26 cellular contexts compared by ENCODE assay signal in the genomic region with DNA sequence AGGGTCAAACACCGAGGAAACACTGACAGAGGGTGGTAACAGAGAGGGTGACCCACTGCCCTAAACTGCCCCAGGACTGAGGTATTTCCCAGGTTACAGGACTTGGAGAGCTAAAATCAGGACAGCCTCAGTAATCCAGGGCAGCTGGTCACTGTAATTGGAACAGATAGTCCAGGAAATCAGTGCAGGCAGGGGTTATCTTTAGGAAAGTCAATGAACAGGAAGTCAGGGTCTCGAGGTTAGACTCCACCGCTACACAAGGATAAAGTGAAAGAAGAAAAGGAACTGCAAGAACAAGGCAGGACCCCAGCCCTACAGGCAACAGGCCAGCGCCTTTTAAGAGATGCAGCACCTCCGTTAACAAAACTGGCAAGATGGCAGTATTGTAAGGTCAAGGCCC.
A peak's percentile ranks its signal among the peaks of the same experiment; 100 is the strongest.
DNase-seq lines count a peak whose midpoint lies in the region; ATAC-seq, FAIRE-seq and TF ChIP-seq lines count a peak whose summit lies in the region.
"Had no signal": no experiment of that assay in that cellular context is flagged by ENCODE, and none has a peak within 500 bp of the region (broad histone marks: within the 10 kb centered on the region; RNA-seq: fewer than 3 reads in every experiment).

No MANE protein-coding gene starts in this region.

- H4K20me1 ChIP-seq in IMR-90 (ENCODE audit: insufficient read depth, low read length), result no peaks in the 10 kb centered on the region
- H4K20me1 ChIP-seq in K562 (replicated peaks; ENCODE audit: control insufficient read depth, insufficient read depth, low read length), result no peaks in the 10 kb centered on the region

- H3K9ac ChIP-seq in IMR-90 (ENCODE audit: low read depth, low read length) (no peak overlapping the region), K562 (ENCODE audit: insufficient read depth in 1 of 2, low read depth in 2 of 2, low read length in 2 of 2) (no peak overlapping the region), neuronal stem cell (ENCODE audit: low read depth, low read length, poor library complexity) (no peak overlapping the region)
- H3K9ac ChIP-seq: BLaER1 treated with 17β-estradiol and CSF1 and Interleukin-3, amounts not matched to agents 10 nM and 100 nM had no signal

- H3K18ac ChIP-seq in IMR-90 (ENCODE audit: low read depth, low read length), result peak overlapping the region; percentile 71
- no peak overlapping the region for H3K18ac ChIP-seq in neuronal stem cell (ENCODE audit: low read length)

- peak overlapping the region; percentile 51 for H2BK120ac ChIP-seq in IMR-90 (ENCODE audit: low read depth, low read length)
- no peak overlapping the region for H2BK120ac ChIP-seq in neuronal stem cell (ENCODE audit: low read depth, low read length)

- no peak for DNase-seq in left ventricle myocardium inferior
- DNase-seq in left cardiac atrium, result no peak
- no peak for DNase-seq in IMR-90
- DNase-seq in K562 (ENCODE audit: extremely low read depth in 1 of 4, low spot score in 3 of 4), result no peak
- no peak for DNase-seq in neuronal stem cell (ENCODE audit: low spot score)
- DNase-seq in activated naive CD4-positive, alpha-beta T cell treated with anti-CD3 and anti-CD28 coated beads for 36 hours, result no peak
- DNase-seq in HCEC 1CT, result no peak
- DNase-seq: 8988T; ACHN; AML-193; BE2C; CD4-positive, alpha-beta T cell; CD8-positive, alpha-beta memory T cell; DMS 273 treated with DMSO at 0.1 percent for 48 hours; DMS79; EL; GDM1; GOT3 had no signal

- no peaks in the 10 kb centered on the region for H3K9me3 Mint-ChIP-seq in activated naive CD4-positive, alpha-beta T cell treated with anti-CD3 and anti-CD28 coated beads for 36 hours
- H3K9me3 Mint-ChIP-seq: CD14-positive monocyte; CD4-positive, alpha-beta T cell; CD8-positive, alpha-beta memory T cell had no signal

- peak overlapping the region; percentile 30; the same call in 1 of the 2 replicates for H4K5ac ChIP-seq in IMR-90 (ENCODE audit: low read depth, low read length)

- FAIRE-seq in K562 (lab: Jason Lieb, UNC), result no peak
- FAIRE-seq: A549, D721Med, GM12878, GM18507, H54 had no signal

- POLR2A ChIA-PET in IMR-90 (lab: Charles Lee; ENCODE audit: unreplicated experiment) (no interaction called here), K562 (lab: Yijun Ruan, JAX) (interaction anchor here (1.0 kb wide), 1 partner anchor 310 kb away, joined by 4 read pairs; no protein-coding TSS in a partner anchor)

- H3K79me1 ChIP-seq in IMR-90 (ENCODE audit: low read depth in 1 of 2, low read length in 2 of 2), result peaks cover 5 to 21% of the 10 kb centered on the region in 2 experiments; a peak in 3 of 4 replicates
- H3K79me1 ChIP-seq in neuronal stem cell (ENCODE audit: low read depth, low read length), result no peaks in the 10 kb centered on the region

- H3K4me2 ChIP-seq in IMR-90 (ENCODE audit: low read depth, low read length), result no peak overlapping the region
- no peak overlapping the region for H3K4me2 ChIP-seq in K562 (ENCODE audit: insufficient read depth, low read length)
- no peak overlapping the region for H3K4me2 ChIP-seq in neuronal stem cell (ENCODE audit: insufficient read depth, low read length, poor library complexity, severe bottlenecking)
- H3K4me2 ChIP-seq: A549 had no signal

- H4K91ac ChIP-seq in IMR-90 (ENCODE audit: insufficient read depth, low read depth, low read length) (peak overlapping the region; percentile 83), neuronal stem cell (ENCODE audit: low read depth, low read length, poor library complexity) (no peak overlapping the region)

- no peak overlapping the region for H2AFZ ChIP-seq in IMR-90 (replicated peaks; ENCODE audit: low read length, poor library complexity)
- no peak overlapping the region for H2AFZ ChIP-seq in K562 (ENCODE audit: low read depth, low read length)
- H2AFZ ChIP-seq in neuronal stem cell (ENCODE audit: low read length), result peak overlapping the region; percentile 32

- H2BK12ac ChIP-seq in neuronal stem cell (ENCODE audit: low read length), result no peak overlapping the region

- in situ Hi-C loops in IMR-90 (cut with MboI; ENCODE audit: low sequenced_read_pairs) (loop anchor here (10.0 kb wide), 1 partner anchor 51 kb away; no protein-coding TSS in a partner anchor), K562 (cut with MboI) (no loop called here)

- H3K27me3 Mint-ChIP-seq in activated naive CD4-positive, alpha-beta T cell treated with anti-CD3 and anti-CD28 coated beads for 36 hours (ENCODE audit: low read depth), result peaks cover 6% of the 10 kb centered on the region

- H3K79me2 ChIP-seq in K562 (ENCODE audit: control insufficient read depth, insufficient read depth, low read length), result no peaks in the 10 kb centered on the region

- H3K36me3 ChIP-seq in left ventricle myocardium inferior, result no peaks in the 10 kb centered on the region
- H3K36me3 ChIP-seq in IMR-90 (ENCODE audit: control insufficient read depth, insufficient read depth, low read length), result no peaks in the 10 kb centered on the region
- no peaks in the 10 kb centered on the region for H3K36me3 ChIP-seq in K562 (ENCODE audit: control insufficient read depth, insufficient read depth, low read length)
- H3K36me3 ChIP-seq in neuronal stem cell (replicated peaks in 1 of 2; ENCODE audit: control insufficient read depth in 2 of 2, insufficient read depth in 2 of 2, low read length in 2 of 2), result no peaks in the 10 kb centered on the region
- H3K36me3 ChIP-seq: BE2C; BLaER1 treated with 17β-estradiol and CSF1 and Interleukin-3, amounts not matched to agents 10 nM and 100 nM had no signal

- H2BK5ac ChIP-seq in IMR-90 (ENCODE audit: low read depth, low read length, poor library complexity, severe bottlenecking) (peak overlapping the region; percentile 54), neuronal stem cell (ENCODE audit: low read length) (no peak overlapping the region)

- 100% methylated on average over 4 of the region's 5 CpGs; no CpG with 5 or more reads in 1 of the 2 experiments for WGBS in IMR-90 (ENCODE audit: extremely low coverage in 2 of 2, insufficient read length in 1 of 2), 2 experiments
- WGBS in K562 (ENCODE audit: insufficient coverage, low coverage, missing lambda C conversion rate), result 8% methylated on average over 5 of the region's 5 CpGs
- no CpG with 5 or more reads among the region's 5 CpGs for WGBS in neuronal stem cell (ENCODE audit: extremely low coverage in 2 of 2, insufficient read length in 2 of 2, insufficient replicate concordance in 1 of 2), 2 donors

- H3K4me3 Mint-ChIP-seq in activated naive CD4-positive, alpha-beta T cell treated with anti-CD3 and anti-CD28 coated beads for 36 hours, result no peak overlapping the region
- H3K4me3 Mint-ChIP-seq: CD14-positive monocyte; CD4-positive, alpha-beta T cell; CD8-positive, alpha-beta memory T cell had no signal

- CTCF ChIA-PET in IMR-90 (lab: Yijun Ruan, JAX) (no interaction called here), K562 (lab: Yijun Ruan, JAX; ENCODE audit: low intra/inter-chr PET ratio) (interaction anchor here (5.4 kb wide), 1 partner anchor 328 kb away, joined by 97 read pairs; no protein-coding TSS in a partner anchor)
- CTCF ChIA-PET in activated naive CD4-positive, alpha-beta T cell treated with anti-CD3 and anti-CD28 coated beads for 36 hours (lab: Charles Lee), result interaction anchor here (0.9 to 1.5 kb wide), 3 partner anchors 9 to 177 kb away, joined by 3 read pairs; no protein-coding TSS in a partner anchor

- H2AK9ac ChIP-seq in IMR-90 (replicated peaks; ENCODE audit: low read depth, low read length, poor library complexity), result peak overlapping the region; percentile 46

- ATAC-seq in left cardiac atrium (no peak), IMR-90 (ENCODE audit: low read depth) (no peak), K562 (no peak)
- ATAC-seq: A549, GM12878, HCT116 had no signal

- dilution Hi-C loops in IMR-90 (cut with HindIII; ENCODE audit: low sequenced_read_pairs, unreplicated experiment), result no loop called here

- intact Hi-C loops in left ventricle myocardium inferior (cut with micrococcal nuclease), result loop anchor here (5.0 to 10.0 kb wide), 2 partner anchors 54 to 151 kb away; no protein-coding TSS in a partner anchor
- intact Hi-C loops in left cardiac atrium (cut with DNase I), result loop anchor here (5.0 to 10.0 kb wide), 4 partner anchors 61 to 324 kb away; a partner anchor contains a TSS
- intact Hi-C loops in IMR-90 (cut with micrococcal nuclease), result loop anchor here (5.0 to 10.0 kb wide), 2 partner anchors 44 to 141 kb away; no protein-coding TSS in a partner anchor
- intact Hi-C loops in K562 (cut with micrococcal nuclease), result loop anchor here (5.0 kb wide), 1 partner anchor 244 kb away; no protein-coding TSS in a partner anchor
- intact Hi-C loops in activated naive CD4-positive, alpha-beta T cell treated with anti-CD3 and anti-CD28 coated beads for 36 hours (cut with micrococcal nuclease), result loop anchor here (5.0 kb wide), 1 partner anchor 134 kb away; no protein-coding TSS in a partner anchor

- H3K27ac ChIP-seq in left ventricle myocardium inferior (replicated peaks) (peak overlapping the region; percentile 3), IMR-90 (ENCODE audit: insufficient read depth, low read length) (no peak overlapping the region), K562 (ENCODE audit: extremely low read depth, low read depth, low read length) (no peak overlapping the region), neuronal stem cell (replicated peaks; ENCODE audit: low read length) (no peak overlapping the region)
- H3K27ac ChIP-seq: BLaER1 treated with 17β-estradiol and CSF1 and Interleukin-3, amounts not matched to agents 10 nM and 100 nM had no signal

- no peak overlapping the region for H3K4me3 ChIP-seq in left ventricle myocardium inferior
- H3K4me3 ChIP-seq in IMR-90 (ENCODE audit: insufficient read depth, low read depth, low read length), result no peak overlapping the region
- no peak overlapping the region for H3K4me3 ChIP-seq in K562
- no peak overlapping the region for H3K4me3 ChIP-seq in neuronal stem cell (ENCODE audit: low read length in 2 of 2)
- H3K4me3 ChIP-seq: A549; BLaER1 treated with 17β-estradiol and CSF1 and Interleukin-3, amounts not matched to agents 10 nM and 100 nM; GM12878 had no signal

- peak overlapping the region; percentile 33 for H3K14ac ChIP-seq in IMR-90 (replicated peaks; ENCODE audit: low read depth, low read length)
- no peak overlapping the region for H3K14ac ChIP-seq in neuronal stem cell (ENCODE audit: low read length)

- no peak for TF ChIP-seq POLR2A in IMR-90 (IDR thresholded peaks at IDR 0.05; ENCODE audit: low read depth, low read length)
- TF ChIP-seq POLR2A in K562 (conservative IDR thresholded peaks at IDR 0.05), result no peak

- H3K36me3 Mint-ChIP-seq in activated naive CD4-positive, alpha-beta T cell treated with anti-CD3 and anti-CD28 coated beads for 36 hours (ENCODE audit: low read depth), result no peaks in the 10 kb centered on the region
- H3K36me3 Mint-ChIP-seq: CD14-positive monocyte; CD8-positive, alpha-beta memory T cell had no signal

- H4K8ac ChIP-seq in IMR-90 (ENCODE audit: low read depth in 2 of 2, low read length in 2 of 2), result 0 out of 4 replicates have a peak overlapping the region, but pooled peaks of 1 of the 2 experiments have one; percentile 19
- H4K8ac ChIP-seq in neuronal stem cell (ENCODE audit: low read depth, low read length), result no peak overlapping the region

- TF ChIP-seq RAD21 in IMR-90 (IDR thresholded peaks at IDR 0.05; ENCODE audit: low read length), result no peak
- TF ChIP-seq RAD21 in K562 (CRISPR knock-in tag; conservative IDR thresholded peaks at IDR 0.05 in 1 of 2, IDR thresholded peaks at IDR 0.05 in 1 of 2), result no peak

- H3K9me3 ChIP-seq in left ventricle myocardium inferior (replicated peaks) (no peaks in the 10 kb centered on the region), IMR-90 (ENCODE audit: control insufficient read depth, insufficient read depth, low read length) (no peaks in the 10 kb centered on the region), K562 (replicated peaks; ENCODE audit: control insufficient read depth, insufficient read depth, low read depth, low read length) (no peaks in the 10 kb centered on the region), neuronal stem cell (replicated peaks in 1 of 2; ENCODE audit: control insufficient read depth in 2 of 2, insufficient read depth in 1 of 2, low read depth in 1 of 2, low read length in 2 of 2) (no peaks in the 10 kb centered on the region)
- H3K9me3 ChIP-seq: BE2C; BLaER1 treated with 17β-estradiol and CSF1 and Interleukin-3, amounts not matched to agents 10 nM and 100 nM had no signal

- TF ChIP-seq EP300 in K562 (IDR thresholded peaks at IDR 0.05; ENCODE audit: low read length), result no peak

- H3K4me1 ChIP-seq in left ventricle myocardium inferior (peaks cover 45% of the 10 kb centered on the region), IMR-90 (ENCODE audit: control insufficient read depth, insufficient read depth, low read length) (peaks cover 18% of the 10 kb centered on the region), K562 (replicated peaks in 1 of 2; ENCODE audit: control insufficient read depth in 2 of 2, insufficient read depth in 2 of 2, low read length in 2 of 2) (no peaks in the 10 kb centered on the region), neuronal stem cell (ENCODE audit: control insufficient read depth in 2 of 2, insufficient read depth in 1 of 2, low read depth in 1 of 2, low read length in 2 of 2) (peaks cover 3 to 10% of the 10 kb centered on the region in 2 donors)
- H3K4me1 ChIP-seq: BE2C had no signal

- no peak overlapping the region for H3K27ac Mint-ChIP-seq in activated naive CD4-positive, alpha-beta T cell treated with anti-CD3 and anti-CD28 coated beads for 36 hours
- H3K27ac Mint-ChIP-seq: CD14-positive monocyte; CD4-positive, alpha-beta T cell; CD8-positive, alpha-beta memory T cell had no signal

- H3K23ac ChIP-seq in IMR-90 (ENCODE audit: low read depth, low read length), result no peak overlapping the region
- H3K23ac ChIP-seq in neuronal stem cell (ENCODE audit: low read depth, low read length, poor library complexity), result no peak overlapping the region

- TF ChIP-seq CTCF in left ventricle myocardium inferior (IDR thresholded peaks at IDR 0.05; ENCODE audit: borderline replicate concordance), result no peak
- TF ChIP-seq CTCF in IMR-90 (conservative IDR thresholded peaks at IDR 0.05; ENCODE audit: low read depth, low read length), result no peak
- TF ChIP-seq CTCF in K562 (IDR thresholded peaks at IDR 0.05 in 2 of 3, conservative IDR thresholded peaks at IDR 0.05 in 1 of 3; ENCODE audit: insufficient read depth in 2 of 3, low read depth in 1 of 3, low read length in 3 of 3), result no peak

- H3K9me1 ChIP-seq in IMR-90 (ENCODE audit: insufficient read depth, low read length) (peaks cover 13% of the 10 kb centered on the region), K562 (ENCODE audit: control insufficient read depth, insufficient read depth, low read length) (no peaks in the 10 kb centered on the region)

- H2AK5ac ChIP-seq in IMR-90 (ENCODE audit: low read depth, low read length), result peak overlapping the region; percentile 88
- H2AK5ac ChIP-seq in neuronal stem cell (ENCODE audit: low read depth, low read length), result no peak overlapping the region

- peak overlapping the region; percentile 77; the same call in 2 of the 3 replicates for H2BK15ac ChIP-seq in IMR-90 (ENCODE audit: low read depth, low read length)
- H2BK15ac ChIP-seq in neuronal stem cell (ENCODE audit: low read length), result no peak overlapping the region

- H3K4ac ChIP-seq in IMR-90 (ENCODE audit: low read depth, low read length) (peak overlapping the region; percentile 58), neuronal stem cell (ENCODE audit: low read length) (no peak overlapping the region)

- BruUV-seq in IMR-90 (replicated peaks; lab: Mats Ljungman, UMichigan), result no TSS peak
- no TSS peak for BruUV-seq in K562 (replicated peaks; lab: Mats Ljungman, UMichigan)

- H3K4me1 Mint-ChIP-seq in activated naive CD4-positive, alpha-beta T cell treated with anti-CD3 and anti-CD28 coated beads for 36 hours (ENCODE audit: low read depth), result peaks cover 30% of the 10 kb centered on the region

- peak overlapping the region; percentile 62 for H2BK20ac ChIP-seq in IMR-90 (ENCODE audit: low read depth, low read length)

- no peak overlapping the region for H3K56ac ChIP-seq in IMR-90 (ENCODE audit: extremely low read depth, insufficient read depth, low read length)

- H3K27me3 ChIP-seq in left ventricle myocardium inferior (ENCODE audit: low read depth) (no peaks in the 10 kb centered on the region), IMR-90 (ENCODE audit: control insufficient read depth, insufficient read depth, low read length) (no peaks in the 10 kb centered on the region), K562 (ENCODE audit: control insufficient read depth in 2 of 2, insufficient read depth in 2 of 2, low read length in 2 of 2) (0 out of 5 replicates have a peak, but pooled peaks cover 2 to 7% of the 10 kb centered on the region in 2 experiments), neuronal stem cell (ENCODE audit: control insufficient read depth in 3 of 3, insufficient read depth in 3 of 3, low read depth in 1 of 3, low read length in 3 of 3) (no peaks in the 10 kb centered on the region)
- H3K27me3 ChIP-seq: BE2C; BLaER1 treated with 17β-estradiol and CSF1 and Interleukin-3, amounts not matched to agents 10 nM and 100 nM had no signal
